In genomic region chr14:65170768-65171251, GRCh38 we compare ENCODE assay signal across 8 cellular contexts.
DNase-seq lines count a peak whose midpoint lies in the region; ATAC-seq lines count a peak whose summit lies in the region.

No MANE protein-coding gene starts in this region.

- H3K36me3 Mint-ChIP-seq in IgD-negative memory B cell, result no peaks in the 10 kb centered on the region
- no peaks in the 10 kb centered on the region for H3K36me3 Mint-ChIP-seq in stimulated activated effector memory CD8-positive, alpha-beta T cell treated with anti-CD3 and anti-CD28 coated beads, Interleukin-12 subunit alpha, Interleukin-12 subunit beta, amount 100 ng/mL, for 72 hours

- peak overlapping the region; percentile 62 for H3K4ac ChIP-seq in mesendoderm (ENCODE audit: low read depth, low read length)

- peak overlapping the region; percentile 72 for H3K56ac ChIP-seq in mesendoderm (ENCODE audit: low read length)

- no peaks in the 10 kb centered on the region for H3K27me3 Mint-ChIP-seq in IgD-negative memory B cell

- peaks cover 23 to 52% (median 32%) of the 10 kb centered on the region in 3 donors for H3K4me1 Mint-ChIP-seq in IgD-negative memory B cell
- peaks cover 18% of the 10 kb centered on the region for H3K4me1 Mint-ChIP-seq in stimulated activated effector memory CD8-positive, alpha-beta T cell treated with anti-CD3 and anti-CD28 coated beads, Interleukin-12 subunit alpha, Interleukin-12 subunit beta, amount 100 ng/mL, for 72 hours

- H3K9ac ChIP-seq in mesendoderm (ENCODE audit: low read length), result peak overlapping the region; percentile 25

- peaks cover 8% of the 10 kb centered on the region for H3K4me1 ChIP-seq in mesendoderm (ENCODE audit: control insufficient read depth, low read depth, low read length)

- H3K79me2 ChIP-seq in mesendoderm (ENCODE audit: control insufficient read depth, insufficient read depth, low read length), result no peaks in the 10 kb centered on the region

- H3K27me3 ChIP-seq in mesendoderm (ENCODE audit: insufficient read depth, low read length, poor library complexity), result no peaks in the 10 kb centered on the region

- no peak overlapping the region for H4K8ac ChIP-seq in mesendoderm (ENCODE audit: low read depth, low read length)

- no CpG with 5 or more reads among the region's 15 CpGs for WGBS in mesendoderm (ENCODE audit: extremely low coverage, insufficient coverage, low lambda C conversion rate)

- H4K5ac ChIP-seq in mesendoderm (ENCODE audit: low read length), result no peak overlapping the region

- H2BK120ac ChIP-seq in mesendoderm (ENCODE audit: low read depth, low read length), result no peak overlapping the region

- H3K36me3 ChIP-seq in mesendoderm (ENCODE audit: control insufficient read depth, insufficient read depth, low read length), result no peaks in the 10 kb centered on the region

- H3K4me2 ChIP-seq in mesendoderm (ENCODE audit: low read length), result no peak overlapping the region

- no peaks in the 10 kb centered on the region for H3K9me3 Mint-ChIP-seq in IgD-negative memory B cell
- no peaks in the 10 kb centered on the region for H3K9me3 Mint-ChIP-seq in stimulated activated effector memory CD8-positive, alpha-beta T cell treated with anti-CD3 and anti-CD28 coated beads, Interleukin-12 subunit alpha, Interleukin-12 subunit beta, amount 100 ng/mL, for 72 hours

- peak overlapping the region; percentile 18 for H2BK5ac ChIP-seq in mesendoderm (ENCODE audit: low read length)

- peak overlapping the region; percentile 34 to 96 (median 86) for H3K27ac Mint-ChIP-seq in IgD-negative memory B cell
- H3K27ac Mint-ChIP-seq in stimulated activated effector memory CD8-positive, alpha-beta T cell treated with anti-CD3 and anti-CD28 coated beads, Interleukin-12 subunit alpha, Interleukin-12 subunit beta, amount 100 ng/mL, for 72 hours, result peak overlapping the region; percentile 34

- H2BK15ac ChIP-seq in mesendoderm (replicated peaks; ENCODE audit: low read depth), result peak overlapping the region; percentile 9

- H3K18ac ChIP-seq in mesendoderm (ENCODE audit: low read length), result no peak overlapping the region

- H2AK5ac ChIP-seq in mesendoderm (ENCODE audit: low read length), result no peak overlapping the region

- no peaks in the 10 kb centered on the region for H3K79me1 ChIP-seq in mesendoderm (ENCODE audit: low read length)

- no peak overlapping the region for H3K23ac ChIP-seq in mesendoderm (ENCODE audit: low read length)

- peak; percentile 64 for DNase-seq in activated CD4-positive, alpha-beta T cell treated with anti-CD3 and anti-CD28 coated beads for 48 hours
- peak; percentile 43 for DNase-seq in dermis blood vessel endothelial cell
- DNase-seq in mesendoderm, result peak; percentile 88
- DNase-seq in stimulated activated effector memory CD8-positive, alpha-beta T cell treated with anti-CD3 and anti-CD28 coated beads, Interleukin-12 subunit alpha, Interleukin-12 subunit beta, amount 100 ng/mL, for 72 hours (ENCODE audit: low spot score in 2 of 2), result peak in 1 of 2 donors; percentile 60

- peak overlapping the region; percentile 22; the same call in 1 of the 2 replicates for H3K4me3 ChIP-seq in GM08714 (ENCODE audit: low read length)
- no peak overlapping the region for H3K4me3 ChIP-seq in mesendoderm (ENCODE audit: low read length)

- H3K27ac ChIP-seq in mesendoderm (ENCODE audit: low read depth, low read length), result no peak overlapping the region

- peak; percentile 81 for ATAC-seq in stimulated activated effector memory CD8-positive, alpha-beta T cell treated with anti-CD3 and anti-CD28 coated beads, Interleukin-12 subunit alpha, Interleukin-12 subunit beta, amount 100 ng/mL, for 72 hours
- ATAC-seq in HG03457 (IDR thresholded peaks at IDR 0.05; ENCODE audit: unreplicated experiment), result no peak
- ATAC-seq in HG03565 (IDR thresholded peaks at IDR 0.05; ENCODE audit: unreplicated experiment), result no peak

- peak overlapping the region; percentile 47 to 95 (median 86) for H3K4me3 Mint-ChIP-seq in IgD-negative memory B cell
- H3K4me3 Mint-ChIP-seq in stimulated activated effector memory CD8-positive, alpha-beta T cell treated with anti-CD3 and anti-CD28 coated beads, Interleukin-12 subunit alpha, Interleukin-12 subunit beta, amount 100 ng/mL, for 72 hours, result peak overlapping the region; percentile 44
